Comparison of ENCODE assay signal across 8 cellular contexts in the genomic region with DNA sequence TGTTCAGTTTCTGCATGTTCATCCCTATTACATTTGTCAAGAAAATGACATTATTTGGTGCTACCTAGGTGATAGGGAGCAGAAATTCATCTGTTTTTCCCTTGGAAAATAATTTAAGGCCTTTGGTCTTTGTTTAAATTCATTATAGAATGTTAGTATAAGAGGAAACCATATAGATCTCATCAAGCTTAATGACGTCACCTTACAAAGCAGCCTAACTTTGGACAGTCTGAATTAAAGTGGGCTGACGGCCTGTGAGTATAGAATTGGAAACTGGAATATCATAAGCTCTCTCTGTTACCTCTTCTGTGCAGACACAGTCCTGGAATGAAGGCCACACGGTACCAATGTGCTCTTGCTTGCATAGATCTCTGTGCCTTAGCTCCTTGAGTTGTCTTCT.
"Had no signal": no experiment of that assay in that cellular context is flagged by ENCODE, and none has a peak within 500 bp of the region (broad histone marks: within the 10 kb centered on the region; RNA-seq: fewer than 3 reads in every experiment).

No MANE protein-coding gene starts in this region.

- FAIRE-seq: G401.6, GM12878, GM12891, GM12892, GM18507, GM19239 had no signal

- H3K4me3 ChIP-seq: GM12878 had no signal

- DNase-seq: GDM1, GF-D8 had no signal

- ATAC-seq: GM12878 had no signal
